26 cellular contexts compared by ENCODE assay signal in genomic region chr17:69860142-69860680, GRCh38.
"Had no signal": no experiment of that assay in that cellular context is flagged by ENCODE, and none has a peak within 500 bp of the region (broad histone marks: within the 10 kb centered on the region; RNA-seq: fewer than 3 reads in every experiment).

No MANE protein-coding gene starts in this region.

- H3K36me3 Mint-ChIP-seq: activated CD4-positive, alpha-beta memory T cell treated with anti-CD3 and anti-CD28 coated beads for 36 hours; activated naive CD4-positive, alpha-beta T cell treated with anti-CD3 and anti-CD28 coated beads, Interleukin-2, amount 10 ng/mL, durations not matched to agents 7 days and 5 days had no signal

- H3K36me3 ChIP-seq: ascending aorta, breast epithelium, colonic mucosa, esophagus squamous epithelium had no signal

- H3K4me1 Mint-ChIP-seq: activated CD4-positive, alpha-beta T cell treated with anti-CD3 and anti-CD28 coated beads for 36 hours; activated CD4-positive, alpha-beta T cell treated with anti-CD3 and anti-CD28 coated beads, Interleukin-2, amount 10 ng/mL, durations not matched to agents 24 days and 14 days; activated CD8-positive, alpha-beta memory T cell treated with anti-CD3 and anti-CD28 coated beads, Interleukin-2, amount 10 ng/mL, durations not matched to agents 7 days and 5 days; activated naive CD4-positive, alpha-beta T cell treated with anti-CD3 and anti-CD28 coated beads, Interleukin-2, amount 10 ng/mL, durations not matched to agents 7 days and 5 days; activated naive CD8-positive, alpha-beta T cell treated with anti-CD3 and anti-CD28 coated beads, Interleukin-2, amount 10 ng/mL, durations not matched to agents 7 days and 5 days; endodermal cell had no signal

- H3K27me3 ChIP-seq: ascending aorta, breast epithelium, colonic mucosa, esophagus squamous epithelium had no signal

- H3K4me1 ChIP-seq: ascending aorta, breast epithelium, colonic mucosa had no signal

- H3K27me3 Mint-ChIP-seq: activated CD4-positive, alpha-beta memory T cell treated with anti-CD3 and anti-CD28 coated beads for 36 hours; activated CD4-positive, alpha-beta T cell treated with anti-CD3 and anti-CD28 coated beads for 36 hours; activated CD4-positive, alpha-beta T cell treated with anti-CD3 and anti-CD28 coated beads, Interleukin-2, amount 10 ng/mL, durations not matched to agents 24 days and 14 days; activated CD8-positive, alpha-beta memory T cell treated with anti-CD3 and anti-CD28 coated beads, Interleukin-2, amount 10 ng/mL, durations not matched to agents 7 days and 5 days; activated naive CD4-positive, alpha-beta T cell treated with anti-CD3 and anti-CD28 coated beads, Interleukin-2, amount 10 ng/mL, durations not matched to agents 7 days and 5 days; activated naive CD8-positive, alpha-beta T cell treated with anti-CD3 and anti-CD28 coated beads, Interleukin-2, amount 10 ng/mL, durations not matched to agents 7 days and 5 days had no signal

- H3K4me3 Mint-ChIP-seq: activated CD4-positive, alpha-beta memory T cell treated with anti-CD3 and anti-CD28 coated beads for 36 hours; activated CD4-positive, alpha-beta T cell treated with anti-CD3 and anti-CD28 coated beads for 36 hours; activated CD4-positive, alpha-beta T cell treated with anti-CD3 and anti-CD28 coated beads, Interleukin-2, amount 10 ng/mL, durations not matched to agents 24 days and 14 days; activated CD8-positive, alpha-beta memory T cell treated with anti-CD3 and anti-CD28 coated beads, Interleukin-2, amount 10 ng/mL, durations not matched to agents 7 days and 5 days; activated CD8-positive, alpha-beta T cell treated with anti-CD3 and anti-CD28 coated beads, Interleukin-2, amount 10 ng/mL, durations not matched to agents 7 days and 5 days; activated naive CD4-positive, alpha-beta T cell treated with anti-CD3 and anti-CD28 coated beads, Interleukin-2, amount 10 ng/mL, durations not matched to agents 7 days and 5 days; activated naive CD8-positive, alpha-beta T cell treated with anti-CD3 and anti-CD28 coated beads, Interleukin-2, amount 10 ng/mL, durations not matched to agents 7 days and 5 days; activated T-cell treated with anti-CD3 and anti-CD28 coated beads, Interleukin-2, amount 50 U/mL, for 72 hours; brain; endodermal cell had no signal

- H3K9me3 ChIP-seq: ascending aorta, colonic mucosa had no signal

- ATAC-seq: activated CD4-positive, alpha-beta T cell treated with anti-CD3 and anti-CD28 coated beads for 36 hours; activated CD8-positive, alpha-beta memory T cell treated with anti-CD3 and anti-CD28 coated beads, Interleukin-2, amount 10 ng/mL, durations not matched to agents 7 days and 5 days; activated CD8-positive, alpha-beta T cell treated with anti-CD3 and anti-CD28 coated beads, Interleukin-2, amount 10 ng/mL, durations not matched to agents 7 days and 5 days; activated naive CD4-positive, alpha-beta T cell treated with anti-CD3 and anti-CD28 coated beads, Interleukin-2, amount 50 U/mL, for 72 hours; activated T-cell treated with anti-CD3 and anti-CD28 coated beads, Interleukin-2, amount 50 U/mL, for 72 hours had no signal

- H3K27ac Mint-ChIP-seq: activated CD4-positive, alpha-beta memory T cell treated with anti-CD3 and anti-CD28 coated beads for 36 hours; activated CD4-positive, alpha-beta T cell treated with anti-CD3 and anti-CD28 coated beads for 36 hours; activated CD4-positive, alpha-beta T cell treated with anti-CD3 and anti-CD28 coated beads, Interleukin-2, amount 10 ng/mL, durations not matched to agents 24 days and 14 days; activated CD8-positive, alpha-beta memory T cell treated with anti-CD3 and anti-CD28 coated beads, Interleukin-2, amount 10 ng/mL, durations not matched to agents 7 days and 5 days; activated CD8-positive, alpha-beta T cell treated with anti-CD3 and anti-CD28 coated beads, Interleukin-2, amount 10 ng/mL, durations not matched to agents 7 days and 5 days; activated naive CD4-positive, alpha-beta T cell treated with anti-CD3 and anti-CD28 coated beads, Interleukin-2, amount 10 ng/mL, durations not matched to agents 7 days and 5 days; activated naive CD4-positive, alpha-beta T cell treated with anti-CD3 and anti-CD28 coated beads, Interleukin-2, amount 50 U/mL, for 72 hours; activated naive CD8-positive, alpha-beta T cell treated with anti-CD3 and anti-CD28 coated beads, Interleukin-2, amount 10 ng/mL, durations not matched to agents 7 days and 5 days; activated T-cell treated with anti-CD3 and anti-CD28 coated beads, Interleukin-2, amount 50 U/mL, for 72 hours; brain; endodermal cell had no signal

- H3K27ac ChIP-seq: ascending aorta, breast epithelium, colonic mucosa, esophagus squamous epithelium had no signal

- H3K4me3 ChIP-seq: ascending aorta, breast epithelium, colonic mucosa, esophagus squamous epithelium had no signal

- DNase-seq: activated CD4-positive, alpha-beta memory T cell treated with anti-CD3 and anti-CD28 coated beads for 36 hours; activated CD4-positive, alpha-beta T cell treated with anti-CD3 and anti-CD28 coated beads for 36 hours; activated CD4-positive, alpha-beta T cell treated with anti-CD3 and anti-CD28 coated beads, Interleukin-2, amount 10 ng/mL, durations not matched to agents 24 days and 14 days; activated CD4-positive, CD25-positive, alpha-beta regulatory T cell; activated CD4-positive, CD25-positive, alpha-beta regulatory T cell treated with anti-CD3 and anti-CD28 coated beads, Interleukin-2, amount 50 U/mL, for 72 hours; activated CD8-positive, alpha-beta memory T cell treated with anti-CD3 and anti-CD28 coated beads, Interleukin-2, amount 10 ng/mL, durations not matched to agents 7 days and 5 days; activated CD8-positive, alpha-beta memory T cell treated with anti-CD3 and anti-CD28 coated beads, Interleukin-2, amount 50 U/mL, for 4 hours; activated CD8-positive, alpha-beta T cell treated with anti-CD3 and anti-CD28 coated beads, Interleukin-2, amount 10 ng/mL, durations not matched to agents 7 days and 5 days; activated gamma-delta T cell; activated naive CD4-positive, alpha-beta T cell; activated naive CD4-positive, alpha-beta T cell treated with anti-CD3 and anti-CD28 coated beads, Interleukin-2, amount 10 ng/mL, durations not matched to agents 7 days and 5 days; activated naive CD8-positive, alpha-beta T cell treated with anti-CD3 and anti-CD28 coated beads, Interleukin-2, amount 10 ng/mL, durations not matched to agents 7 days and 5 days; activated T-cell treated with anti-CD3 and anti-CD28 coated beads, Interleukin-2, amount 50 U/mL, for 1 hour; activated T-cell treated with anti-CD3 and anti-CD28 coated beads, Interleukin-2, amount 50 U/mL, for 72 hours; cerebellar nuclear complex; colonic mucosa; effector CD8-positive, alpha-beta T cell; endodermal cell; esophagus squamous epithelium; head of caudate nucleus; T-helper 2 cell had no signal

- FAIRE-seq: frontal cortex had no signal
